ENCODE assay signal across 1 cellular context in the genomic region with DNA sequence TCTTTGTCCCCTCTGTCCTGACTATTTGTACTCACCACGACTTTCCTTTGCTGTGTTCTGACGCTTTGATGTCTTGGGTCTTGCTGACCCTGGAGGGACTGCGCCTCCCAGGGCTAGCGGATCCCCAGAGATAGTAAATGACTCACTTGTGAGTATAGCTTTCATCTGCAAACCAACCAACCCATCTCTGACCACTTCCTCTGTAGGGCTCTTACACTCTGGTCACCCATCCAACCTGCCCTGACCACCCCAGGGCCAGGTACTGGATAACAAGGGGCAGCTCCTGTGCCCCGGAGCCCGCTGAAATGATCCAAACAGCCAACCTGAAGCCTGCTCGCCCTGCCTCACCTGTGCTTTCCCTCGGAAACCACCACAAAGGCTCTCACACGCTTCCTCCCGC.
TF ChIP-seq lines count a peak whose summit lies in the region.

No MANE protein-coding gene starts in this region.

TF ChIP-seq in GM23338, 12 proteins besides CTCF, POLR2A, EP300 and RAD21 (continued from another document):
- TF ChIP-seq, protein P1, sequence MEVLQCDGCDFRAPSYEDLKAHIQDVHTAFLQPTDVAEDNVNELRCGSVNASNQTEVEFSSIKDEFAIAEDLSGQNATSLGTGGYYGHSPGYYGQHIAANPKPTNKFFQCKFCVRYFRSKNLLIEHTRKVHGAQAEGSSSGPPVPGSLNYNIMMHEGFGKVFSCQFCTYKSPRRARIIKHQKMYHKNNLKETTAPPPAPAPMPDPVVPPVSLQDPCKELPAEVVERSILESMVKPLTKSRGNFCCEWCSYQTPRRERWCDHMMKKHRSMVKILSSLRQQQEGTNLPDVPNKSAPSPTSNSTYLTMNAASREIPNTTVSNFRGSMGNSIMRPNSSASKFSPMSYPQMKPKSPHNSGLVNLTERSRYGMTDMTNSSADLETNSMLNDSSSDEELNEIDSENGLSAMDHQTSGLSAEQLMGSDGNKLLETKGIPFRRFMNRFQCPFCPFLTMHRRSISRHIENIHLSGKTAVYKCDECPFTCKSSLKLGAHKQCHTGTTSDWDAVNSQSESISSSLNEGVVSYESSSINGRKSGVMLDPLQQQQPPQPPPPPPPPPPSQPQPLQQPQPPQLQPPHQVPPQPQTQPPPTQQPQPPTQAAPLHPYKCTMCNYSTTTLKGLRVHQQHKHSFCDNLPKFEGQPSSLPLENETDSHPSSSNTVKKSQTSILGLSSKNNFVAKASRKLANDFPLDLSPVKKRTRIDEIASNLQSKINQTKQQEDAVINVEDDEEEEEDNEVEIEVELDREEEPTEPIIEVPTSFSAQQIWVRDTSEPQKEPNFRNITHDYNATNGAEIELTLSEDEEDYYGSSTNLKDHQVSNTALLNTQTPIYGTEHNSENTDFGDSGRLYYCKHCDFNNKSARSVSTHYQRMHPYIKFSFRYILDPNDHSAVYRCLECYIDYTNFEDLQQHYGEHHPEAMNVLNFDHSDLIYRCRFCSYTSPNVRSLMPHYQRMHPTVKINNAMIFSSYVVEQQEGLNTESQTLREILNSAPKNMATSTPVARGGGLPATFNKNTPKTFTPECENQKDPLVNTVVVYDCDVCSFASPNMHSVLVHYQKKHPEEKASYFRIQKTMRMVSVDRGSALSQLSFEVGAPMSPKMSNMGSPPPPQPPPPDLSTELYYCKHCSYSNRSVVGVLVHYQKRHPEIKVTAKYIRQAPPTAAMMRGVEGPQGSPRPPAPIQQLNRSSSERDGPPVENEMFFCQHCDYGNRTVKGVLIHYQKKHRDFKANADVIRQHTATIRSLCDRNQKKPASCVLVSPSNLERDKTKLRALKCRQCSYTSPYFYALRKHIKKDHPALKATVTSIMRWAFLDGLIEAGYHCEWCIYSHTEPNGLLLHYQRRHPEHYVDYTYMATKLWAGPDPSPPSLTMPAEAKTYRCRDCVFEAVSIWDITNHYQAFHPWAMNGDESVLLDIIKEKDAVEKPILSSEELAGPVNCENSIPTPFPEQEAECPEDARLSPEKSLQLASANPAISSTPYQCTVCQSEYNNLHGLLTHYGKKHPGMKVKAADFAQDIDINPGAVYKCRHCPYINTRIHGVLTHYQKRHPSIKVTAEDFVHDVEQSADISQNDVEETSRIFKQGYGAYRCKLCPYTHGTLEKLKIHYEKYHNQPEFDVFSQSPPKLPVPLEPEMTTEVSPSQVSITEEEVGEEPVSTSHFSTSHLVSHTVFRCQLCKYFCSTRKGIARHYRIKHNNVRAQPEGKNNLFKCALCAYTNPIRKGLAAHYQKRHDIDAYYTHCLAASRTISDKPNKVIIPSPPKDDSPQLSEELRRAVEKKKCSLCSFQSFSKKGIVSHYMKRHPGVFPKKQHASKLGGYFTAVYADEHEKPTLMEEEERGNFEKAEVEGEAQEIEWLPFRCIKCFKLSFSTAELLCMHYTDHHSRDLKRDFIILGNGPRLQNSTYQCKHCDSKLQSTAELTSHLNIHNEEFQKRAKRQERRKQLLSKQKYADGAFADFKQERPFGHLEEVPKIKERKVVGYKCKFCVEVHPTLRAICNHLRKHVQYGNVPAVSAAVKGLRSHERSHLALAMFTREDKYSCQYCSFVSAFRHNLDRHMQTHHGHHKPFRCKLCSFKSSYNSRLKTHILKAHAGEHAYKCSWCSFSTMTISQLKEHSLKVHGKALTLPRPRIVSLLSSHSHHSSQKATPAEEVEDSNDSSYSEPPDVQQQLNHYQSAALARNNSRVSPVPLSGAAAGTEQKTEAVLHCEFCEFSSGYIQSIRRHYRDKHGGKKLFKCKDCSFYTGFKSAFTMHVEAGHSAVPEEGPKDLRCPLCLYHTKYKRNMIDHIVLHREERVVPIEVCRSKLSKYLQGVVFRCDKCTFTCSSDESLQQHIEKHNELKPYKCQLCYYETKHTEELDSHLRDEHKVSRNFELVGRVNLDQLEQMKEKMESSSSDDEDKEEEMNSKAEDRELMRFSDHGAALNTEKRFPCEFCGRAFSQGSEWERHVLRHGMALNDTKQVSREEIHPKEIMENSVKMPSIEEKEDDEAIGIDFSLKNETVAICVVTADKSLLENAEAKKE (CRISPR knock-in tag; IDR thresholded peaks at IDR 0.05): no peak
- no peak for TF ChIP-seq STAT1 (IDR thresholded peaks at IDR 0.05; ENCODE audit: unreplicated experiment)
